18 cellular contexts compared by ENCODE assay signal in genomic region chr2:239443102-239443620, GRCh38.
"Had no signal": no experiment of that assay in that cellular context is flagged by ENCODE, and none has a peak within 500 bp of the region (broad histone marks: within the 10 kb centered on the region; RNA-seq: fewer than 3 reads in every experiment).

No MANE protein-coding gene starts in this region.

- DNase-seq: activated CD4-positive, alpha-beta T cell treated with anti-CD3 and anti-CD28 coated beads for 1 hour; activated CD4-positive, alpha-beta T cell treated with anti-CD3 and anti-CD28 coated beads, Interleukin-2, amount 50 U/mL, for 4 hours; activated gamma-delta T cell; activated naive CD4-positive, alpha-beta T cell treated with anti-CD3 and anti-CD28 coated beads, Interleukin-2, amount 50 U/mL, for 16 hours; activated naive CD8-positive, alpha-beta T cell treated with anti-CD3 and anti-CD28 coated beads, Interleukin-2, amount 50 U/mL, for 24 hours; body of pancreas; dermis blood vessel endothelial cell; effector memory CD4-positive, alpha-beta T cell; gastrocnemius medialis; left cardiac atrium; spleen; stimulated activated CD4-positive, alpha-beta T cell treated with anti-CD3 and anti-CD28 coated beads, Interleukin-4, amount 100 ng/mL, for 1 hour; stimulated activated naive CD4-positive, alpha-beta T cell treated with Interleukin-2 at 50 U/mL for 16 hours; T-helper 1 cell; tibial artery had no signal

- H3K27ac Mint-ChIP-seq: activated naive CD8-positive, alpha-beta T cell treated with anti-CD3 and anti-CD28 coated beads, Interleukin-2, amount 50 U/mL, for 24 hours; activated T-helper 1 cell treated with anti-CD3 and anti-CD28 coated beads, Interleukin-12 subunit alpha, Interleukin-12 subunit beta, Interleukin-2, Interleukin-4 antibody, amounts not matched to agents 30 ng/mL and 10 ng/mL and 1 ng/mL, durations not matched to agents 14 hours and 24 hours and 36 hours; memory B cell had no signal

- H3K36me3 ChIP-seq: gastrocnemius medialis, prostate gland, spleen, tibial artery had no signal

- H3K9me3 ChIP-seq: body of pancreas, gastrocnemius medialis, prostate gland, spleen, tibial artery had no signal

- H3K27ac ChIP-seq: body of pancreas, gastrocnemius medialis, prostate gland, spleen, tibial artery had no signal

- H3K27me3 ChIP-seq: body of pancreas had no signal

- H3K4me3 Mint-ChIP-seq: activated naive CD8-positive, alpha-beta T cell treated with anti-CD3 and anti-CD28 coated beads, Interleukin-2, amount 50 U/mL, for 24 hours; activated T-helper 1 cell treated with anti-CD3 and anti-CD28 coated beads, Interleukin-12 subunit alpha, Interleukin-12 subunit beta, Interleukin-2, Interleukin-4 antibody, amounts not matched to agents 30 ng/mL and 10 ng/mL and 1 ng/mL, durations not matched to agents 14 hours and 24 hours and 36 hours; memory B cell had no signal

- H3K9me3 Mint-ChIP-seq: activated naive CD8-positive, alpha-beta T cell treated with anti-CD3 and anti-CD28 coated beads, Interleukin-2, amount 50 U/mL, for 24 hours; activated T-helper 1 cell treated with anti-CD3 and anti-CD28 coated beads, Interleukin-12 subunit alpha, Interleukin-12 subunit beta, Interleukin-2, Interleukin-4 antibody, amounts not matched to agents 30 ng/mL and 10 ng/mL and 1 ng/mL, durations not matched to agents 14 hours and 24 hours and 36 hours; memory B cell had no signal

- H3K4me3 ChIP-seq: body of pancreas, gastrocnemius medialis, prostate gland, spleen, tibial artery had no signal

- H3K4me1 ChIP-seq: prostate gland had no signal

- ATAC-seq: activated naive CD8-positive, alpha-beta T cell treated with anti-CD3 and anti-CD28 coated beads, Interleukin-2, amount 50 U/mL, for 24 hours; body of pancreas; gastrocnemius medialis; left cardiac atrium had no signal
